Comparison of ENCODE assay signal across 19 cellular contexts in the genomic region with DNA sequence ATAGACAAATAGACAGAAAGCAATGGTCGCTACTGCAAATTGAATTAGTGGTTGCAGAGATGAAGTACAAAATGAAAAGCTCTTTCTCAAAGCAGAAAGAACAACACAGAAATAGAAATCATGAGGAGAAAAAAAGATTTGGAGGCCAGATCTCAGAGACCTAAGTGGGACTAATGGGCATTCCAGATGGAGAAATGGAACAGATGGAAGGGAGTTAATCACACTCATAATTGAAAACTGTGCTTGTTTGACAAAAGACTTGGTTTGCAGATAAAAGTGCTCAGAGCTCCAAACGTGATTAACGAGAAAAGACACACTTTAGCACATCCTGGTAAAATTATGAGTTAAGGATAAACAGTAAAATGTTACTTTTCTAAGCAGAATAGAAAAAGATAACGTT.
"Had no signal": no experiment of that assay in that cellular context is flagged by ENCODE, and none has a peak within 500 bp of the region (broad histone marks: within the 10 kb centered on the region; RNA-seq: fewer than 3 reads in every experiment).

No MANE protein-coding gene starts in this region.

- H3K27me3 ChIP-seq: left lung had no signal

- H3K36me3 ChIP-seq: left lung, thoracic aorta had no signal

- H3K27ac ChIP-seq: left lung, thoracic aorta had no signal

- H3K9me3 Mint-ChIP-seq: activated naive CD8-positive, alpha-beta T cell treated with anti-CD3 and anti-CD28 coated beads, Interleukin-2, amount 50 U/mL, for 24 hours; activated T-helper 1 cell treated with anti-CD3 and anti-CD28 coated beads, Interleukin-12 subunit alpha, Interleukin-12 subunit beta, Interleukin-2, Interleukin-4 antibody, amounts not matched to agents 30 ng/mL and 10 ng/mL and 1 ng/mL, durations not matched to agents 14 hours and 24 hours and 36 hours; immature natural killer cell; type B pancreatic cell had no signal

- H3K4me3 ChIP-seq: left lung, lung, thoracic aorta had no signal

- ATAC-seq: activated CD8-positive, alpha-beta T cell treated with anti-CD3 and anti-CD28 coated beads, Interleukin-2, amount 10 ng/mL, durations not matched to agents 7 days and 5 days; activated naive CD8-positive, alpha-beta T cell treated with anti-CD3 and anti-CD28 coated beads, Interleukin-2, amount 50 U/mL, for 24 hours; left lung had no signal

- H3K36me3 Mint-ChIP-seq: immature natural killer cell, type B pancreatic cell had no signal

- H3K4me1 ChIP-seq: left lung had no signal

- H3K9me3 ChIP-seq: thoracic aorta had no signal

- H3K27me3 Mint-ChIP-seq: progenitor cell of endocrine pancreas, type B pancreatic cell had no signal

- H3K4me1 Mint-ChIP-seq: activated naive CD8-positive, alpha-beta T cell treated with anti-CD3 and anti-CD28 coated beads, Interleukin-2, amount 50 U/mL, for 24 hours; immature natural killer cell; naive B cell had no signal

- H3K4me3 Mint-ChIP-seq: activated CD8-positive, alpha-beta T cell treated with anti-CD3 and anti-CD28 coated beads, Interleukin-2, amount 10 ng/mL, durations not matched to agents 7 days and 5 days; activated naive CD8-positive, alpha-beta T cell treated with anti-CD3 and anti-CD28 coated beads, Interleukin-2, amount 50 U/mL, for 24 hours; activated T-helper 1 cell treated with anti-CD3 and anti-CD28 coated beads, Interleukin-12 subunit alpha, Interleukin-12 subunit beta, Interleukin-2, Interleukin-4 antibody, amounts not matched to agents 30 ng/mL and 10 ng/mL and 1 ng/mL, durations not matched to agents 14 hours and 24 hours and 36 hours; immature natural killer cell; naive B cell; type B pancreatic cell had no signal

- DNase-seq: activated CD4-positive, alpha-beta T cell treated with anti-CD3 and anti-CD28 coated beads for 1 hour; activated CD4-positive, alpha-beta T cell treated with anti-CD3 and anti-CD28 coated beads, Interleukin-2, amount 50 U/mL, for 1 hour; activated CD8-positive, alpha-beta T cell treated with anti-CD3 and anti-CD28 coated beads, Interleukin-2, amount 10 ng/mL, durations not matched to agents 7 days and 5 days; activated gamma-delta T cell; activated naive CD4-positive, alpha-beta T cell treated with anti-CD3 and anti-CD28 coated beads, Interleukin-2, amount 50 U/mL, for 16 hours; activated naive CD8-positive, alpha-beta T cell treated with anti-CD3 and anti-CD28 coated beads, Interleukin-2, amount 50 U/mL, for 24 hours; erythroblast; immature natural killer cell; left lung; naive B cell; retina; stimulated activated CD4-positive, alpha-beta T cell treated with anti-CD3 and anti-CD28 coated beads, Interleukin-2, amount 100 ng/mL, for 48 hours; stimulated activated CD8-positive, alpha-beta memory T cell treated with anti-CD3 and anti-CD28 coated beads, Interleukin-4, amount 100 ng/mL, for 48 hours; stimulated activated naive CD4-positive, alpha-beta T cell had no signal

- H3K27ac Mint-ChIP-seq: activated CD8-positive, alpha-beta T cell treated with anti-CD3 and anti-CD28 coated beads, Interleukin-2, amount 10 ng/mL, durations not matched to agents 7 days and 5 days; activated naive CD8-positive, alpha-beta T cell treated with anti-CD3 and anti-CD28 coated beads, Interleukin-2, amount 50 U/mL, for 24 hours; activated T-helper 1 cell treated with anti-CD3 and anti-CD28 coated beads, Interleukin-12 subunit alpha, Interleukin-12 subunit beta, Interleukin-2, Interleukin-4 antibody, amounts not matched to agents 30 ng/mL and 10 ng/mL and 1 ng/mL, durations not matched to agents 14 hours and 24 hours and 36 hours; immature natural killer cell; naive B cell; progenitor cell of endocrine pancreas; type B pancreatic cell had no signal
